8 cellular contexts compared by ENCODE assay signal in genomic region chr10:96910488-96911395, GRCh38.
DNase-seq lines count a peak whose midpoint lies in the region; ATAC-seq, FAIRE-seq and TF ChIP-seq lines count a peak whose summit lies in the region.

No MANE protein-coding gene starts in this region.

- CTCF ChIA-PET in HEK293T (lab: Yijun Ruan, JAX) = interaction anchor here (0.6 to 3.9 kb wide), 5 partner anchors 54 to 300 kb away, joined by 3 to 15 read pairs (median 3); no protein-coding TSS in a partner anchor

- no peak overlapping the region for H3K27ac ChIP-seq in vagina

- peaks cover 10% of the 10 kb centered on the region for H3K4me1 ChIP-seq in vagina

- peak; percentile 78 for FAIRE-seq in frontal cortex (lab: Jason Lieb, UNC)

- no peaks in the 10 kb centered on the region for H3K27me3 ChIP-seq in vagina

- ATAC-seq in GM18520 (IDR thresholded peaks at IDR 0.05; ENCODE audit: unreplicated experiment) = no peak
- ATAC-seq in GM19023 (IDR thresholded peaks at IDR 0.05; ENCODE audit: unreplicated experiment) = no peak

- H3K4me3 ChIP-seq in vagina = no peak overlapping the region

- POLR2A ChIA-PET in HEK293T (lab: Yijun Ruan, JAX) = no interaction called here

- H3K36me3 ChIP-seq in vagina = peaks cover 0 to 9% of the 10 kb centered on the region in 2 donors

- TF ChIP-seq POLR2A in vagina (IDR thresholded peaks at IDR 0.05) = no peak

- no peaks in the 10 kb centered on the region for H3K9me3 ChIP-seq in vagina

- intact Hi-C loops in vagina (cut with DNase I) = no loop called here

- peak; percentile 30 for DNase-seq in DMS53 treated with DMSO at 0.1 percent for 48 hours (lab: John Stamatoyannopoulos, UW; ENCODE audit: unreplicated experiment)
- DNase-seq in HEK293T (ENCODE audit: extremely low spot score) = peak; percentile 59
- DNase-seq in SKM-1 (lab: John Stamatoyannopoulos, UW; ENCODE audit: unreplicated experiment) = peak; percentile 33
- DNase-seq in frontal cortex (ENCODE audit: low spot score in 2 of 2) = peak; percentile 5 to 27
- peak; percentile 22 for DNase-seq in putamen (ENCODE audit: low spot score)
- DNase-seq in vagina (ENCODE audit: extremely low spot score in 2 of 2) = no peak

- TF ChIP-seq CTCF in vagina (IDR thresholded peaks at IDR 0.05) = peak in 1 of 3 experiments; percentile 24

TF ChIP-seq in HEK293T, 16 proteins besides CTCF, POLR2A, EP300 and RAD21:
- TF ChIP-seq SP1 (IDR thresholded peaks at IDR 0.05) = no peak
- peak; percentile 59 for TF ChIP-seq PKNOX1 (IDR thresholded peaks at IDR 0.05)

Comparison
In these comparisons a context has a peak if more than half of its experiments do, and no peak if none do; other contexts are left out.
1. DNase-seq: peak in DMS53 treated with DMSO at 0.1 percent for 48 hours (single experiment), HEK293T (single experiment), SKM-1 (single experiment), frontal cortex (2 of 2) and putamen (single experiment); none in vagina (0 of 2).